28 cellular contexts compared by ENCODE assay signal in the genomic region with DNA sequence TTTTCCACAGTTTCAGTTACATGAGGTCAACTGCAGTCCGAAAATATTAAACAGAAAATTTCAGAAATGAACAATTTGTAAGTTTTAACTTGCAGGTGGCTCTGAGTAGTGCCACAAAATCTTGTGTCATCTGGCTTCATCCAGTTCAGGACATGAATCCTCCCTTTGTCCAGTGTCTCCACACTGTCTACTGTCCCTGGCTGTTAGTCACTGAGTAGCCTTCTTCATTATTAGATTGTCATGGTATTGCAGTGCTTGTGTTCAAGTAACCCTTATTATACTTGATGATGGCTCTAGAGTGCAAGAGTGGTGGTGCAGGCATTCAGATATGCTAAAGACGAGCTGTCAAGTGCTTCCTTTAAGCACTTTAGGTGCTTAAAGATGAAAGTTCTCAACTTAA.
DNase-seq lines count a peak whose midpoint lies in the region; ATAC-seq, FAIRE-seq and TF ChIP-seq lines count a peak whose summit lies in the region.
"Had no signal": no experiment of that assay in that cellular context is flagged by ENCODE, and none has a peak within 500 bp of the region (broad histone marks: within the 10 kb centered on the region; RNA-seq: fewer than 3 reads in every experiment).

No MANE protein-coding gene starts in this region.

- no peak for TF ChIP-seq CTCF in SK-N-SH (IDR thresholded peaks at IDR 0.05)
- TF ChIP-seq CTCF in endothelial cell of umbilical vein (IDR thresholded peaks at IDR 0.05; ENCODE audit: extremely low read depth in 1 of 2, insufficient read depth in 1 of 2, low read depth in 1 of 2, low read length in 2 of 2), result no peak
- TF ChIP-seq CTCF in heart left ventricle (IDR thresholded peaks at IDR 0.05), result no peak

- no peak overlapping the region for H2AFZ ChIP-seq in SK-N-SH (ENCODE audit: low read depth)
- no peak overlapping the region for H2AFZ ChIP-seq in endothelial cell of umbilical vein (ENCODE audit: low read depth, low read length)

- H3K79me2 ChIP-seq in SK-N-SH (ENCODE audit: insufficient read depth), result no peaks in the 10 kb centered on the region
- no peaks in the 10 kb centered on the region for H3K79me2 ChIP-seq in endothelial cell of umbilical vein (ENCODE audit: control insufficient read depth, insufficient read depth, low read length)

- H3K4me2 ChIP-seq in SK-N-SH (no peak overlapping the region), endothelial cell of umbilical vein (ENCODE audit: insufficient read depth, low read length) (peak overlapping the region; percentile 52)
- H3K4me2 ChIP-seq: KMS-11 had no signal

- no peaks in the 10 kb centered on the region for H3F3A ChIP-seq in SK-N-SH (replicated peaks; ENCODE audit: insufficient read depth)

- no peak for TF ChIP-seq RAD21 in SK-N-SH (IDR thresholded peaks at IDR 0.05; ENCODE audit: low read length)

- TF ChIP-seq POLR2A in endothelial cell of umbilical vein (IDR thresholded peaks at IDR 0.05; ENCODE audit: low read depth, low read length) (no peak), heart left ventricle (IDR thresholded peaks at IDR 0.05) (no peak)

- H3K27ac ChIP-seq in SK-N-SH (ENCODE audit: low read depth in 2 of 2, low read length in 1 of 2) (no peak overlapping the region; a peak in 1 of 4 replicates), endothelial cell of umbilical vein (ENCODE audit: insufficient read depth, low read depth, low read length) (peak overlapping the region; percentile 52), heart left ventricle (no peak overlapping the region)
- H3K27ac ChIP-seq: KMS-11, psoas muscle, thyroid gland had no signal

- H3K4me3 ChIP-seq in SK-N-SH (ENCODE audit: low read depth in 2 of 2, low read length in 1 of 2) (no peak overlapping the region), endothelial cell of umbilical vein (replicated peaks in 1 of 3; ENCODE audit: insufficient read depth in 1 of 3, low read depth in 1 of 3, low read length in 3 of 3) (no peak overlapping the region), heart left ventricle (no peak overlapping the region)
- H3K4me3 ChIP-seq: GM12878, psoas muscle, thyroid gland had no signal

- POLR2A ChIA-PET in SK-N-SH (lab: Yijun Ruan, JAX) (no interaction called here), endothelial cell of umbilical vein (lab: Charles Lee) (interaction anchor here (1.9 kb wide), 1 partner anchor 13 kb away, joined by 5 read pairs; no protein-coding TSS in a partner anchor)

- no peaks in the 10 kb centered on the region for H3K9me1 ChIP-seq in endothelial cell of umbilical vein (replicated peaks; ENCODE audit: control insufficient read depth, extremely low read depth, insufficient read depth, low read length)

- H4K20me1 ChIP-seq in SK-N-SH (ENCODE audit: insufficient read depth) (no peaks in the 10 kb centered on the region), endothelial cell of umbilical vein (replicated peaks; ENCODE audit: control insufficient read depth, extremely low read depth, insufficient read depth, low read length) (no peaks in the 10 kb centered on the region)

- dilution Hi-C loops in endothelial cell of umbilical vein (cut with MboI; ENCODE audit: extremely low pct_ligation_motif_present, low sequenced_read_pairs), result no loop called here

- H3K27me3 ChIP-seq in SK-N-SH (ENCODE audit: insufficient read depth) (no peaks in the 10 kb centered on the region), endothelial cell of umbilical vein (ENCODE audit: control insufficient read depth in 2 of 2, insufficient read depth in 2 of 2, low read length in 2 of 2) (no peaks in the 10 kb centered on the region), heart left ventricle (no peaks in the 10 kb centered on the region)
- H3K27me3 ChIP-seq: thyroid gland had no signal

- TF ChIP-seq EP300 in SK-N-SH (IDR thresholded peaks at IDR 0.05; ENCODE audit: borderline replicate concordance in 1 of 2, low read depth in 1 of 2, low read length in 1 of 2), result no peak

- no peaks in the 10 kb centered on the region for H3K9me2 ChIP-seq in SK-N-SH

- H3K9ac ChIP-seq in SK-N-SH (no peak overlapping the region), endothelial cell of umbilical vein (replicated peaks; ENCODE audit: extremely low read depth, insufficient read depth, low read length) (no peak overlapping the region)
- H3K9ac ChIP-seq: KMS-11 had no signal

- BruUV-seq in endothelial cell of umbilical vein (replicated peaks; lab: Mats Ljungman, UMichigan), result no TSS peak

- no peak for FAIRE-seq in endothelial cell of umbilical vein (lab: Jason Lieb, UNC)
- FAIRE-seq: GM12878, small intestine had no signal

- H3K9me3 ChIP-seq in SK-N-SH (peaks cover 13% of the 10 kb centered on the region), endothelial cell of umbilical vein (replicated peaks; ENCODE audit: control insufficient read depth, insufficient read depth, low read length) (no peaks in the 10 kb centered on the region), heart left ventricle (peaks cover 0 to 24% (median 4%) of the 10 kb centered on the region in 12 donors)
- H3K9me3 ChIP-seq: thyroid gland had no signal

- 60% methylated on average over 2 of the region's 2 CpGs for WGBS in SK-N-SH (ENCODE audit: low lambda C conversion rate)
- 60 to 80% (median 65%) methylated on average over 2 of the region's 2 CpGs for WGBS in heart left ventricle, 4 donors

- H3K36me3 ChIP-seq in SK-N-SH (replicated peaks in 1 of 2; ENCODE audit: control insufficient read depth in 1 of 2, insufficient read depth in 2 of 2, low read length in 1 of 2) (no peaks in the 10 kb centered on the region), endothelial cell of umbilical vein (ENCODE audit: control insufficient read depth in 2 of 2, extremely low read depth in 1 of 2, insufficient read depth in 2 of 2, low read length in 2 of 2) (no peaks in the 10 kb centered on the region), heart left ventricle (no peaks in the 10 kb centered on the region)
- H3K36me3 ChIP-seq: thyroid gland had no signal

- intact Hi-C loops in endothelial cell of umbilical vein (cut with micrococcal nuclease), result loop anchor here (1.0 kb wide), 1 partner anchor 12 kb away; no protein-coding TSS in a partner anchor
- intact Hi-C loops in heart left ventricle (cut with DNase I), result no loop called here

- DNase-seq in SK-N-SH (no peak), endothelial cell of umbilical vein (ENCODE audit: low read depth, low spot score) (peak; percentile 33), midbrain (lab: John Stamatoyannopoulos, UW) (peak; percentile 45), heart left ventricle (no peak)
- DNase-seq: 8988T; activated CD4-positive, alpha-beta memory T cell treated with anti-CD3 and anti-CD28 coated beads for 36 hours; activated CD4-positive, CD25-positive, alpha-beta regulatory T cell; activated effector memory CD4-positive, alpha-beta T cell treated with anti-CD3 and anti-CD28 coated beads, Interleukin-2, amount 50 U/mL, for 16 hours; activated naive CD8-positive, alpha-beta T cell treated with anti-CD3 and anti-CD28 coated beads, Interleukin-2, amount 50 U/mL, for 24 hours; AML-193; effector CD8-positive, alpha-beta T cell; HFFc6; NCI-H187; NCI-H345; NCI-H774; OCI-M1; psoas muscle; small intestine; T1000 had no signal

- CTCF ChIA-PET in SK-N-SH (lab: Yijun Ruan, JAX) (interaction anchor here (2.4 kb wide), 1 partner anchor 13 kb away, joined by 8 read pairs; no protein-coding TSS in a partner anchor), endothelial cell of umbilical vein (lab: Charles Lee) (interaction anchor here (1.0 to 2.6 kb wide), 7 partner anchors 13 to 225 kb away, joined by 3 to 17 read pairs (median 5); no protein-coding TSS in a partner anchor)

- peak; percentile 50 for ATAC-seq in SK-N-SH treated with all-trans-retinoic acid at 6 μM for 48 hours
- ATAC-seq in HG02973 (IDR thresholded peaks at IDR 0.05; ENCODE audit: unreplicated experiment), result no peak
- no peak for ATAC-seq in GM21447 (IDR thresholded peaks at IDR 0.05; ENCODE audit: unreplicated experiment)
- ATAC-seq in GM18868 (IDR thresholded peaks at IDR 0.05; ENCODE audit: unreplicated experiment), result no peak
- no peak for ATAC-seq in heart left ventricle
- ATAC-seq: activated naive CD8-positive, alpha-beta T cell treated with anti-CD3 and anti-CD28 coated beads, Interleukin-2, amount 50 U/mL, for 24 hours; esophagus mucosa; GM12878; stimulated activated memory B cell treated with anti-CD40 and anti-IgM and Interleukin-4, amounts not matched to agents 10 μg/mL and 1 μg/mL and 100 μg/mL, for 72 hours had no signal

- H3K4me1 ChIP-seq in SK-N-SH (ENCODE audit: control insufficient read depth in 1 of 2, insufficient read depth in 2 of 2, low read depth in 1 of 2, low read length in 1 of 2) (no peaks in the 10 kb centered on the region; a peak in 2 of 4 replicates), endothelial cell of umbilical vein (ENCODE audit: control insufficient read depth, extremely low read depth, insufficient read depth, low read length) (peaks cover 17% of the 10 kb centered on the region), heart left ventricle (peaks cover 0 to 6% (median 0%) of the 10 kb centered on the region in 12 donors)

TF ChIP-seq in SK-N-SH treated with all-trans-retinoic acid at 6 μM for 48 hours, 23 proteins besides CTCF, POLR2A, EP300 and RAD21 (continues in another document):
- no peak for TF ChIP-seq ARNTL (CRISPR knock-in tag; IDR thresholded peaks at IDR 0.05; ENCODE audit: borderline replicate concordance, low read depth)
- TF ChIP-seq ZFP30 (CRISPR knock-in tag; IDR thresholded peaks at IDR 0.05), result no peak
- TF ChIP-seq ZFP3 (CRISPR knock-in tag; IDR thresholded peaks at IDR 0.05), result no peak
- no peak for TF ChIP-seq ZNF565 (CRISPR knock-in tag; conservative IDR thresholded peaks at IDR 0.05; ENCODE audit: low read depth)
- TF ChIP-seq ZNF8 (CRISPR knock-in tag; IDR thresholded peaks at IDR 0.05), result no peak
- no peak for TF ChIP-seq ZNF70 (CRISPR knock-in tag; IDR thresholded peaks at IDR 0.05)

TF ChIP-seq in SK-N-SH, 30 proteins besides CTCF, POLR2A, EP300 and RAD21 (continues in another document):
- no peak for TF ChIP-seq RXRA (IDR thresholded peaks at IDR 0.05; ENCODE audit: borderline replicate concordance, low read depth)

TF ChIP-seq in endothelial cell of umbilical vein, 7 proteins besides CTCF, POLR2A, EP300 and RAD21:
- TF ChIP-seq MAX (IDR thresholded peaks at IDR 0.05; ENCODE audit: insufficient read depth, insufficient read length), result no peak
- no peak for TF ChIP-seq POLR2AphosphoS5 (IDR thresholded peaks at IDR 0.05; ENCODE audit: insufficient read depth, low read depth, low read length)
- TF ChIP-seq FOS (IDR thresholded peaks at IDR 0.05; ENCODE audit: borderline replicate concordance, insufficient read depth, low read length), result no peak
- no peak for TF ChIP-seq JUN (IDR thresholded peaks at IDR 0.05; ENCODE audit: borderline replicate concordance, insufficient read depth, insufficient read length, low read depth)
- no peak for TF ChIP-seq MYC (IDR thresholded peaks at IDR 0.05; ENCODE audit: low read depth, low read length)
- no peak for TF ChIP-seq EZH2 (IDR thresholded peaks at IDR 0.05; ENCODE audit: borderline replicate concordance, low read depth, low read length, severe bottlenecking)
- no peak for TF ChIP-seq GATA2 (IDR thresholded peaks at IDR 0.05; ENCODE audit: insufficient read depth, insufficient read length, low read depth, low read length)

Comparison
In these comparisons a context has a peak if more than half of its experiments do, and no peak if none do; other contexts are left out.
1. DNase-seq: peak in endothelial cell of umbilical vein (single experiment) and midbrain (single experiment); none in SK-N-SH (single experiment) and heart left ventricle (0 of 5).